In the genomic region with DNA sequence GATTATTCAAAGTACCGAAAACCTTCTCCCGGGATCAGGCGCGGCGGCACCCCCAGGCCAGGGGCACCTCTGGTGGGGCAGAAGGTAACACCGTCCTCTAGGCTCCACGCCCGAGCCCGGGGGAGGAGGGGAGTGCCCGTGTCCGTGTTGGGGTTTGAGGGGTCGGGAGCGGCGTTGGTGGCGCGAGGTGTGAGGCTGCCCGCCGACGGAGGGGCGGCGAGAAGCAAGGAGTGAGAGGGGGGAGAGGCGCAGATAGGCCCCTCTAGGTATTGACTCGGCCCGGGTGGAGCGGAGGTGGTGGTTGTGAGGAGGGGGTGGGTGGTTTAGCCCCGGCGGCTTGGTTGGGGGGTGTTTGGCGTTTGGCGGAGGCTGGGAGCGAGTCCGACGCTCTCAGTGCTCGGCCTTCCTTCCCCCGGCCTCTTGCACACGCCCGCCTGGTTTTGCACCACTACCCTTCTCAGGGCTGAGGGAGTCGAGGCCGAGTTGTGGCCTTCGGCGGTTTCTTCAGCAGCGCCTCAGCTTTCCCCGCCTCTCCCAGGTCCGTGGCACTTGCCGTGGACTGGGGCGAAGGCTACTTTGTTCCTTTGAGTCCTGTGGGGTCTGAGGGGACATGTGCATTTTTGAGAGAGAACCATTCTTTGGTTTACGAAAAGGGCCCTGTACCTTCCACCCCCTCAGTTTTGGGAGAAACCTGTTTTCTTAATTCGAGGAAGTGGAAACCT, we compare ENCODE assay signal across 1 cellular context.
TF ChIP-seq lines count a peak whose summit lies in the region.

No MANE protein-coding gene starts in this region.

TF ChIP-seq in HEK293, 187 proteins besides CTCF, POLR2A, EP300 and RAD21 (continued from another document and continues in another):
- TF ChIP-seq ZNF26 (tag by site-specific recombination; IDR thresholded peaks at IDR 0.05) (no peak), ZNF76 (tag by site-specific recombination; IDR thresholded peaks at IDR 0.05; ENCODE audit: borderline replicate concordance, low read depth) (0 out of 2 replicates have a peak, but pooled peaks have one; percentile 53), ZNF791 (tag by site-specific recombination; IDR thresholded peaks at IDR 0.05) (no peak), ZNF510 (tag by site-specific recombination; IDR thresholded peaks at IDR 0.05; ENCODE audit: insufficient replicate concordance) (no peak), ZNF843 (tag by site-specific recombination; IDR thresholded peaks at IDR 0.05) (peak; percentile 67), ZNF558 (tag by site-specific recombination; IDR thresholded peaks at IDR 0.05) (0 out of 2 replicates have a peak, but pooled peaks have one; percentile 6), ZNF830 (tag by site-specific recombination; IDR thresholded peaks at IDR 0.05; ENCODE audit: low read depth) (no peak), ZBTB26 (tag by site-specific recombination; optimal IDR thresholded peaks at IDR 0.05) (peak; percentile 69), GLI4 (tag by site-specific recombination; IDR thresholded peaks at IDR 0.05) (0 out of 2 replicates have a peak, but pooled peaks have one; percentile 55), ZNF521 (tag by site-specific recombination; IDR thresholded peaks at IDR 0.05) (no peak), ZNF701 (tag by site-specific recombination; IDR thresholded peaks at IDR 0.05) (no peak), ZBTB7A (tag by site-specific recombination; IDR thresholded peaks at IDR 0.05; ENCODE audit: low read depth) (peak; percentile 96), ZNF18 (tag by site-specific recombination; IDR thresholded peaks at IDR 0.05) (peak; percentile 45), ZNF184 (tag by site-specific recombination; IDR thresholded peaks at IDR 0.05) (no peak), ZIC2 (tag by site-specific recombination; IDR thresholded peaks at IDR 0.05) (no peak), ZNF837 (tag by site-specific recombination; IDR thresholded peaks at IDR 0.05) (0 out of 2 replicates have a peak, but pooled peaks have one; percentile 34), KLF7 (tag by site-specific recombination; IDR thresholded peaks at IDR 0.05; ENCODE audit: borderline replicate concordance) (peak; percentile 52; the same call in 1 of the 2 replicates), ZBTB10 (tag by site-specific recombination; IDR thresholded peaks at IDR 0.05) (peak; percentile 93), ZSCAN30 (tag by site-specific recombination; IDR thresholded peaks at IDR 0.05) (peak; percentile 50), ZNF133 (tag by site-specific recombination; IDR thresholded peaks at IDR 0.05) (peak; percentile 35; the same call in 1 of the 2 replicates), PRDM10 (tag by site-specific recombination; IDR thresholded peaks at IDR 0.05) (peak; percentile 92), PATZ1 (tag by site-specific recombination; IDR thresholded peaks at IDR 0.05) (peak; percentile 92), ZNF157 (tag by site-specific recombination; IDR thresholded peaks at IDR 0.05) (no peak), ZNF335 (tag by site-specific recombination; conservative IDR thresholded peaks at IDR 0.05) (peak; percentile 72), ZNF280C (tag by site-specific recombination; IDR thresholded peaks at IDR 0.05) (no peak), GLIS2 (tag by site-specific recombination; IDR thresholded peaks at IDR 0.05) (peak; percentile 70), OSR2 (tag by site-specific recombination; IDR thresholded peaks at IDR 0.05) (no peak)
- TF ChIP-seq, protein P1, sequence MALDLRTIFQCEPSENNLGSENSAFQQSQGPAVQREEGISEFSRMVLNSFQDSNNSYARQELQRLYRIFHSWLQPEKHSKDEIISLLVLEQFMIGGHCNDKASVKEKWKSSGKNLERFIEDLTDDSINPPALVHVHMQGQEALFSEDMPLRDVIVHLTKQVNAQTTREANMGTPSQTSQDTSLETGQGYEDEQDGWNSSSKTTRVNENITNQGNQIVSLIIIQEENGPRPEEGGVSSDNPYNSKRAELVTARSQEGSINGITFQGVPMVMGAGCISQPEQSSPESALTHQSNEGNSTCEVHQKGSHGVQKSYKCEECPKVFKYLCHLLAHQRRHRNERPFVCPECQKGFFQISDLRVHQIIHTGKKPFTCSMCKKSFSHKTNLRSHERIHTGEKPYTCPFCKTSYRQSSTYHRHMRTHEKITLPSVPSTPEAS (tag by site-specific recombination; IDR thresholded peaks at IDR 0.05): 0 out of 2 replicates have a peak, but pooled peaks have one; percentile 24
- TF ChIP-seq, protein P2, sequence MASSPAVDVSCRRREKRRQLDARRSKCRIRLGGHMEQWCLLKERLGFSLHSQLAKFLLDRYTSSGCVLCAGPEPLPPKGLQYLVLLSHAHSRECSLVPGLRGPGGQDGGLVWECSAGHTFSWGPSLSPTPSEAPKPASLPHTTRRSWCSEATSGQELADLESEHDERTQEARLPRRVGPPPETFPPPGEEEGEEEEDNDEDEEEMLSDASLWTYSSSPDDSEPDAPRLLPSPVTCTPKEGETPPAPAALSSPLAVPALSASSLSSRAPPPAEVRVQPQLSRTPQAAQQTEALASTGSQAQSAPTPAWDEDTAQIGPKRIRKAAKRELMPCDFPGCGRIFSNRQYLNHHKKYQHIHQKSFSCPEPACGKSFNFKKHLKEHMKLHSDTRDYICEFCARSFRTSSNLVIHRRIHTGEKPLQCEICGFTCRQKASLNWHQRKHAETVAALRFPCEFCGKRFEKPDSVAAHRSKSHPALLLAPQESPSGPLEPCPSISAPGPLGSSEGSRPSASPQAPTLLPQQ (tag by site-specific recombination; IDR thresholded peaks at IDR 0.05): 0 out of 2 replicates have a peak, but pooled peaks have one; percentile 20
- TF ChIP-seq, protein P3, sequence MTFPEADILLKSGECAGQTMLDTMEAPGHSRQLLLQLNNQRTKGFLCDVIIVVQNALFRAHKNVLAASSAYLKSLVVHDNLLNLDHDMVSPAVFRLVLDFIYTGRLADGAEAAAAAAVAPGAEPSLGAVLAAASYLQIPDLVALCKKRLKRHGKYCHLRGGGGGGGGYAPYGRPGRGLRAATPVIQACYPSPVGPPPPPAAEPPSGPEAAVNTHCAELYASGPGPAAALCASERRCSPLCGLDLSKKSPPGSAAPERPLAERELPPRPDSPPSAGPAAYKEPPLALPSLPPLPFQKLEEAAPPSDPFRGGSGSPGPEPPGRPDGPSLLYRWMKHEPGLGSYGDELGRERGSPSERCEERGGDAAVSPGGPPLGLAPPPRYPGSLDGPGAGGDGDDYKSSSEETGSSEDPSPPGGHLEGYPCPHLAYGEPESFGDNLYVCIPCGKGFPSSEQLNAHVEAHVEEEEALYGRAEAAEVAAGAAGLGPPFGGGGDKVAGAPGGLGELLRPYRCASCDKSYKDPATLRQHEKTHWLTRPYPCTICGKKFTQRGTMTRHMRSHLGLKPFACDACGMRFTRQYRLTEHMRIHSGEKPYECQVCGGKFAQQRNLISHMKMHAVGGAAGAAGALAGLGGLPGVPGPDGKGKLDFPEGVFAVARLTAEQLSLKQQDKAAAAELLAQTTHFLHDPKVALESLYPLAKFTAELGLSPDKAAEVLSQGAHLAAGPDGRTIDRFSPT (tag by site-specific recombination; IDR thresholded peaks at IDR 0.05): peak; percentile 63; the same call in 1 of the 2 replicates
